ENCODE assay signal across 8 cellular contexts in genomic region chr6:110039996-110040383, GRCh38.
A peak's percentile ranks its signal among the peaks of the same experiment; 100 is the strongest.
DNase-seq lines count a peak whose midpoint lies in the region; ATAC-seq, FAIRE-seq and TF ChIP-seq lines count a peak whose summit lies in the region.

No MANE protein-coding gene starts in this region.

- no peak for FAIRE-seq in GM19239 (lab: Jason Lieb, UNC)

- H3K27me3 ChIP-seq in Panc1 (ENCODE audit: control insufficient read depth, insufficient read depth, low read length), result no peaks in the 10 kb centered on the region

- peak; percentile 29 for ATAC-seq in GM21367 (IDR thresholded peaks at IDR 0.05; ENCODE audit: unreplicated experiment)
- peak; percentile 80 for ATAC-seq in Panc1
- peak; percentile 74 for ATAC-seq in left ventricle myocardium superior

- no peaks in the 10 kb centered on the region for H3K9me3 Mint-ChIP-seq in activated naive CD4-positive, alpha-beta T cell treated with anti-CD3 and anti-CD28 coated beads, Interleukin-2, amount 10 ng/mL, durations not matched to agents 7 days and 5 days

- peak overlapping the region; percentile 91 for H3K27ac Mint-ChIP-seq in activated naive CD4-positive, alpha-beta T cell treated with anti-CD3 and anti-CD28 coated beads, Interleukin-2, amount 10 ng/mL, durations not matched to agents 7 days and 5 days

- H3K9me3 ChIP-seq in Panc1 (ENCODE audit: control insufficient read depth, insufficient read depth, low read depth, low read length), result no peaks in the 10 kb centered on the region

- no peaks in the 10 kb centered on the region for H3K36me3 Mint-ChIP-seq in activated naive CD4-positive, alpha-beta T cell treated with anti-CD3 and anti-CD28 coated beads, Interleukin-2, amount 10 ng/mL, durations not matched to agents 7 days and 5 days

- peak; percentile 27; the same call in 1 of the 2 replicates for TF ChIP-seq CTCF in Panc1 (IDR thresholded peaks at IDR 0.05)

- H3K36me3 ChIP-seq in Panc1 (ENCODE audit: control insufficient read depth, insufficient read depth, low read length), result no peaks in the 10 kb centered on the region

- peak overlapping the region; percentile 31 to 71 for H3K4me3 ChIP-seq in Panc1 (ENCODE audit: low read depth in 2 of 2, low read length in 2 of 2)

- peaks cover 3% of the 10 kb centered on the region for H3K27me3 Mint-ChIP-seq in activated naive CD4-positive, alpha-beta T cell treated with anti-CD3 and anti-CD28 coated beads, Interleukin-2, amount 10 ng/mL, durations not matched to agents 7 days and 5 days

- in situ Hi-C loops in Panc1 (cut with HindIII; ENCODE audit: low pct_unique_long_range_greater_than_20kb, low sequenced_read_pairs), result no loop called here

- BruUV-seq in Panc1 (replicated peaks; lab: Mats Ljungman, UMichigan), result no TSS peak

- peaks cover 20% of the 10 kb centered on the region for H3K4me1 Mint-ChIP-seq in activated naive CD4-positive, alpha-beta T cell treated with anti-CD3 and anti-CD28 coated beads, Interleukin-2, amount 10 ng/mL, durations not matched to agents 7 days and 5 days

- H3K27ac ChIP-seq in Panc1 (ENCODE audit: low read length), result 0 out of 2 replicates have a peak overlapping the region, but pooled peaks have one; percentile 1

- POLR2A ChIA-PET in Panc1 (lab: Charles Lee), result no interaction called here

- CTCF ChIA-PET in Panc1 (lab: Charles Lee), result interaction anchor here (0.5 to 2.9 kb wide), 35 partner anchors 8 to 1053 kb away, joined by 3 to 61 read pairs (median 4); partner anchors contain the start of genes AK9 and FIG4
- CTCF ChIA-PET in activated naive CD4-positive, alpha-beta T cell treated with anti-CD3 and anti-CD28 coated beads, Interleukin-2, amount 10 ng/mL, durations not matched to agents 7 days and 5 days (lab: Charles Lee), result interaction anchor here (0.6 to 9.7 kb wide), 61 partner anchors 9 to 852 kb away, joined by 3 to 225 read pairs (median 4); partner anchors contain the start of genes AK9, CDC40 and FIG4

- no peaks in the 10 kb centered on the region for H3K4me1 ChIP-seq in Panc1 (ENCODE audit: control insufficient read depth, insufficient read depth, low read length)

- intact Hi-C loops in Panc1 (cut with micrococcal nuclease; ENCODE audit: unreplicated experiment) (loop anchor here (1.0 to 10.0 kb wide), 3 partner anchors 125 to 513 kb away; no protein-coding TSS in a partner anchor), left ventricle myocardium superior (cut with micrococcal nuclease) (loop anchor here (5.0 kb wide), 1 partner anchor 333 kb away; no protein-coding TSS in a partner anchor)

- DNase-seq in DMS 273 (lab: John Stamatoyannopoulos, UW; ENCODE audit: unreplicated experiment) (peak; percentile 72), HT1080 (ENCODE audit: low read depth) (peak; percentile 14), Panc1 (ENCODE audit: low read depth, low spot score) (peak; percentile 30), left ventricle myocardium superior (no peak), GM19239 (ENCODE audit: insufficient read length, low spot score) (no peak)
- peak; percentile 61 for DNase-seq in activated naive CD4-positive, alpha-beta T cell treated with anti-CD3 and anti-CD28 coated beads, Interleukin-2, amount 10 ng/mL, durations not matched to agents 7 days and 5 days
- peak; percentile 6 to 30 (median 13) for DNase-seq in stimulated activated CD4-positive, alpha-beta T cell treated with anti-CD3 and anti-CD28 coated beads, Interleukin-12 subunit alpha, Interleukin-12 subunit beta, amount 100 ng/mL, for 48 hours (ENCODE audit: low read depth in 2 of 3, low spot score in 1 of 3)

- H3K4me3 Mint-ChIP-seq in activated naive CD4-positive, alpha-beta T cell treated with anti-CD3 and anti-CD28 coated beads, Interleukin-2, amount 10 ng/mL, durations not matched to agents 7 days and 5 days, result peak overlapping the region; percentile 78

Comparison
In these comparisons a context has a peak if more than half of its experiments do, and no peak if none do; other contexts are left out.
1. DNase-seq: peak in DMS 273 (single experiment), HT1080 (single experiment), Panc1 (single experiment), activated naive CD4-positive, alpha-beta T cell treated with anti-CD3 and anti-CD28 coated beads, Interleukin-2, amount 10 ng/mL, durations not matched to agents 7 days and 5 days (single experiment) and stimulated activated CD4-positive, alpha-beta T cell treated with anti-CD3 and anti-CD28 coated beads, Interleukin-12 subunit alpha, Interleukin-12 subunit beta, amount 100 ng/mL, for 48 hours (3 of 3); none in left ventricle myocardium superior (single experiment) and GM19239 (single experiment).
2. ATAC-seq: peak in every context shown above with its lines; median percentile 80 in Panc1; 74 in left ventricle myocardium superior; 29 in GM21367.